14 cellular contexts compared by ENCODE assay signal in the genomic region with DNA sequence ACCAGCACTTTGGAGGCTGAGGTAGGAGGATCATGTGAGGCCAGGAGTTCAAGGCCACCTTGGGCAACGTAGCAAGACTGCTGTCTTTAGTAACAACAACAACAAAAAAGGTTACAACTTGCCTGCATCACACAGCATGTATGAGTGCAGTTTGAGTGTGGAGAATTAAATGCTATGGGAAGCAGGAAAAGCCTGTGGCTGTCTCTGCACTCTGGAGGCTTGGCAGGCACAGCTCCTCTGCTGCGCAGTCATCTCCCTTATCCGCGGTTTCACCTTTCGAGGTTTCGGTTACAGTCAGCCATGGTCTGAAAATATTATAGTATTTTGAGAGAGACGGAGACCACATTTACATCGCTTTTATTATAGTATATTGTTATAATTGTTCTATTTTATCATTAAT. TPM values are rescaled to one million over a fixed set of nuclear protein-coding genes. Genes with fewer than 3 reads are reported as not detected.
DNase-seq lines count a peak whose midpoint lies in the region; ATAC-seq and TF ChIP-seq lines count a peak whose summit lies in the region.
"Had no signal": no experiment of that assay in that cellular context is flagged by ENCODE, and none has a peak within 500 bp of the region (broad histone marks: within the 10 kb centered on the region; RNA-seq: fewer than 3 reads in every experiment).

No MANE protein-coding gene starts in this region.

- peaks cover 8% of the 10 kb centered on the region for H3K36me3 Mint-ChIP-seq in activated CD4-positive, alpha-beta memory T cell treated with anti-CD3 and anti-CD28 coated beads for 36 hours
- H3K36me3 Mint-ChIP-seq: WTC11 had no signal

- no peak overlapping the region for H3K4me3 ChIP-seq in right atrium auricular region
- H3K4me3 ChIP-seq in esophagus squamous epithelium, result no peak overlapping the region
- no peak overlapping the region for H3K4me3 ChIP-seq in transverse colon
- H3K4me3 ChIP-seq: SK-N-MC had no signal

- H3K27ac ChIP-seq in right atrium auricular region (peak overlapping the region; percentile 89 to 91), esophagus squamous epithelium (peak overlapping the region in 3 of 4 donors; percentile 84 to 94 (median 92)), transverse colon (peak overlapping the region; percentile 89 to 98 (median 95))
- H3K27ac ChIP-seq: SK-N-MC had no signal

- DNase-seq in right atrium auricular region (ENCODE audit: low spot score), result no peak
- no peak for DNase-seq in Right ventricle myocardium superior
- peak; percentile 60 for DNase-seq in activated CD4-positive, alpha-beta memory T cell treated with anti-CD3 and anti-CD28 coated beads for 36 hours
- no peak for DNase-seq in esophagus squamous epithelium (lab: John Stamatoyannopoulos, UW)
- DNase-seq in transverse colon, result no peak
- DNase-seq in kidney tubule cell (ENCODE audit: low spot score), result no peak
- DNase-seq: BE2C; NCI-H2029 treated with DMSO at 0.1 percent for 48 hours; NK-92 treated with Interleukin-12 subunit alpha and Interleukin-12 subunit beta, amount 100 ng/mL, for 24 hours; stimulated activated CD4-positive, alpha-beta T cell treated with anti-CD3 and anti-CD28 coated beads, Interleukin-1b, Interleukin-23, amount 100 ng/mL, for 48 hours had no signal

- H3K4me1 Mint-ChIP-seq in activated CD4-positive, alpha-beta memory T cell treated with anti-CD3 and anti-CD28 coated beads for 36 hours (ENCODE audit: low read depth), result peaks cover 59% of the 10 kb centered on the region

- in situ Hi-C loops in transverse colon (cut with MboI; ENCODE audit: low pct_ligation_motif_present in 1 of 4, low pct_unique_long_range_greater_than_20kb in 1 of 4, low sequenced_read_pairs in 3 of 4), result no loop called here

- 76 to 91% methylated on average over 8 of the region's 8 CpGs for WGBS in esophagus squamous epithelium, 2 donors
- 77 to 85% methylated on average over 3 to 8 of the region's 8 CpGs for WGBS in transverse colon (ENCODE audit: low coverage in 1 of 2), 2 donors

- no peaks in the 10 kb centered on the region for H3K27me3 Mint-ChIP-seq in activated CD4-positive, alpha-beta memory T cell treated with anti-CD3 and anti-CD28 coated beads for 36 hours

- peak overlapping the region; percentile 13 for H3K4me3 Mint-ChIP-seq in activated CD4-positive, alpha-beta memory T cell treated with anti-CD3 and anti-CD28 coated beads for 36 hours
- H3K4me3 Mint-ChIP-seq: WTC11 had no signal

- TF ChIP-seq CTCF in right atrium auricular region (IDR thresholded peaks at IDR 0.05) (no peak), esophagus squamous epithelium (IDR thresholded peaks at IDR 0.05) (no peak), transverse colon (IDR thresholded peaks at IDR 0.05) (no peak)

- POLR2A ChIA-PET in activated CD4-positive, alpha-beta memory T cell treated with anti-CD3 and anti-CD28 coated beads for 36 hours (lab: Charles Lee), result interaction anchor here (2.0 kb wide), 1 partner anchor 38 kb away, joined by 6 read pairs; no protein-coding TSS in a partner anchor

- H3K9me3 Mint-ChIP-seq in activated CD4-positive, alpha-beta memory T cell treated with anti-CD3 and anti-CD28 coated beads for 36 hours, result no peaks in the 10 kb centered on the region
- H3K9me3 Mint-ChIP-seq: WTC11 had no signal

- H3K4me1 ChIP-seq in right atrium auricular region (peaks cover 0 to 71% of the 10 kb centered on the region in 2 donors), esophagus squamous epithelium (peaks cover 20 to 69% (median 21%) of the 10 kb centered on the region in 3 donors), transverse colon (peaks cover 12 to 64% (median 41%) of the 10 kb centered on the region in 4 donors)
- H3K4me1 ChIP-seq: BE2C had no signal

- no peak for TF ChIP-seq EP300 in transverse colon (IDR thresholded peaks at IDR 0.05; ENCODE audit: low read depth)

- TF ChIP-seq POLR2A in esophagus squamous epithelium (IDR thresholded peaks at IDR 0.05) (no peak), transverse colon (IDR thresholded peaks at IDR 0.05) (no peak)

- H3K27me3 ChIP-seq in right atrium auricular region (no peaks in the 10 kb centered on the region), esophagus squamous epithelium (no peaks in the 10 kb centered on the region), transverse colon (no peaks in the 10 kb centered on the region)
- H3K27me3 ChIP-seq: BE2C had no signal

- CTCF ChIA-PET in activated CD4-positive, alpha-beta memory T cell treated with anti-CD3 and anti-CD28 coated beads for 36 hours (lab: Charles Lee), result no interaction called here

- intact Hi-C loops in Right ventricle myocardium superior (cut with DNase I), result no loop called here
- intact Hi-C loops in activated CD4-positive, alpha-beta memory T cell treated with anti-CD3 and anti-CD28 coated beads for 36 hours (cut with micrococcal nuclease), result loop anchor here (5.0 kb wide), 1 partner anchor 271 kb away; a partner anchor contains a TSS
- intact Hi-C loops in esophagus squamous epithelium (cut with DNase I), result no loop called here
- intact Hi-C loops in transverse colon (cut with DNase I; ENCODE audit: low total_unique reads), result loop anchor here (10.0 kb wide), 2 partner anchors 62 to 122 kb away; no protein-coding TSS in a partner anchor

- H3K36me3 ChIP-seq in right atrium auricular region (no peaks in the 10 kb centered on the region), esophagus squamous epithelium (no peaks in the 10 kb centered on the region), transverse colon (no peaks in the 10 kb centered on the region)
- H3K36me3 ChIP-seq: BE2C had no signal

- H3K9me3 ChIP-seq in right atrium auricular region, result no peaks in the 10 kb centered on the region
- no peaks in the 10 kb centered on the region for H3K9me3 ChIP-seq in esophagus squamous epithelium
- H3K9me3 ChIP-seq in transverse colon, result no peaks in the 10 kb centered on the region
- H3K9me3 ChIP-seq: BE2C had no signal

- no peak for ATAC-seq in Right ventricle myocardium superior (ENCODE audit: poor library complexity)
- ATAC-seq in HG03521 (IDR thresholded peaks at IDR 0.05; ENCODE audit: unreplicated experiment), result no peak
- ATAC-seq in GM21825 (IDR thresholded peaks at IDR 0.05; ENCODE audit: unreplicated experiment), result no peak
- ATAC-seq: WTC11 had no signal

- H3K27ac Mint-ChIP-seq in activated CD4-positive, alpha-beta memory T cell treated with anti-CD3 and anti-CD28 coated beads for 36 hours, result no peak overlapping the region
- H3K27ac Mint-ChIP-seq: WTC11 had no signal

RNA-seq across cellular contexts. Expression of a gene that starts 2.9 kb away (rescaled TPM):
- 10 to 100 TPM; 77.6 to 84.5 TPM for total RNA-seq in right atrium auricular region
- 34.8 TPM for total RNA-seq in Right ventricle myocardium superior
- 100 to 1,000 TPM; 213 to 220 TPM for total RNA-seq in activated CD4-positive, alpha-beta memory T cell treated with anti-CD3 and anti-CD28 coated beads for 36 hours
- 10 to 100 TPM; 10.1 to 49.0 (median 19.8) TPM for total RNA-seq in esophagus squamous epithelium
- total RNA-seq in transverse colon, result 100 to 1,000 TPM; 309 to 483 (median 316) TPM

Comparison
In these comparisons a context has a peak if more than half of its experiments do, and no peak if none do; other contexts are left out.
1. intact Hi-C loops: an anchor here in activated CD4-positive, alpha-beta memory T cell treated with anti-CD3 and anti-CD28 coated beads for 36 hours (5.0 kb wide) and transverse colon (10.0 kb wide); none called in Right ventricle myocardium superior and esophagus squamous epithelium.